33 cellular contexts compared by ENCODE assay signal in the genomic region with DNA sequence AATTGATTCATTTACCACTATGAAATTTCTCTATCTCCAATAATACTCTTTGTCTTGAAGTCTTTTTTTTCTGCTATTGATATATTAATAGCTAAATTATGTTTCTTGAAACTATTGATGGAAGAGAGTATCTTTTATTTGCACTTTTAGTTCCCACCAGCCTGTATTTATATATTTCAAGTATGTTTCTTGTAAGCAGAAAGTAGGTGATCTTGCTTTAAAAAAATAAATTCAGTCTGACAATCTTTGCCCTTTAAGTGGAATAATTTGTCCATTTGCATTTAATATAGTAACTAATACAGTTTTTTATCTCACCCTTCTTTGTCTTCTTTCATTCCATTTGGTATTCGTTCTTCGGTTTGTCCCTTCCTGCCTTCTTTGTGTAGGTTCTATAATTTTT.
DNase-seq lines count a peak whose midpoint lies in the region; ATAC-seq, FAIRE-seq and TF ChIP-seq lines count a peak whose summit lies in the region.
"Had no signal": no experiment of that assay in that cellular context is flagged by ENCODE, and none has a peak within 500 bp of the region (broad histone marks: within the 10 kb centered on the region; RNA-seq: fewer than 3 reads in every experiment).

No MANE protein-coding gene starts in this region.

- no peaks in the 10 kb centered on the region for H3K9me1 ChIP-seq in K562 (ENCODE audit: control insufficient read depth, insufficient read depth, low read length)

- no peak overlapping the region for H3K4me2 ChIP-seq in K562 (ENCODE audit: insufficient read depth, low read length)
- H3K4me2 ChIP-seq: A549; BLaER1; BLaER1 treated with 17β-estradiol and CSF1 and Interleukin-3, amounts not matched to agents 10 nM and 100 nM had no signal

- DNase-seq in K562 (ENCODE audit: extremely low read depth in 1 of 4, low spot score in 3 of 4) = no peak
- DNase-seq in stimulated activated naive CD8-positive, alpha-beta T cell treated with anti-CD3 and anti-CD28 coated beads, Interleukin-15, amount 100 ng/mL, for 72 hours = no peak
- DNase-seq: 8988T; ACHN; AML-193; BE2C; C1 segment of cervical spinal cord; Caco-2; Calu3; CD4-positive, alpha-beta memory T cell; CD4-positive, alpha-beta T cell; CD4-positive, CD25-positive, alpha-beta regulatory T cell; CD8-positive, alpha-beta memory T cell; CD8-positive, alpha-beta T cell; COR-L47; DMS 273 treated with DMSO at 0.1 percent for 48 hours; DMS153; DMS53; DMS79; DMS79 treated with DMSO at 0.1 percent for 48 hours; DND-41; EL had no signal

- no peak overlapping the region for H3K4me3 Mint-ChIP-seq in stimulated activated naive CD8-positive, alpha-beta T cell treated with anti-CD3 and anti-CD28 coated beads, Interleukin-15, amount 100 ng/mL, for 72 hours
- H3K4me3 Mint-ChIP-seq: B cell; CD14-positive monocyte; CD4-positive, alpha-beta memory T cell; CD4-positive, alpha-beta T cell; CD4-positive, CD25-positive, alpha-beta regulatory T cell; CD8-positive, alpha-beta memory T cell; CD8-positive, alpha-beta T cell had no signal

- POLR2A ChIA-PET in HEK293 (lab: Yijun Ruan, JAX) = no interaction called here
- POLR2A ChIA-PET in K562 (lab: Yijun Ruan, JAX) = no interaction called here

- WGBS in K562 (ENCODE audit: insufficient coverage, low coverage, missing lambda C conversion rate) = 88% methylated on average over 2 of the region's 2 CpGs

- H3K4me1 ChIP-seq in HEK293 (ENCODE audit: control insufficient read depth, insufficient read depth, low read length) (peaks cover 9% of the 10 kb centered on the region), K562 (replicated peaks in 1 of 2; ENCODE audit: control insufficient read depth in 2 of 2, insufficient read depth in 2 of 2, low read length in 2 of 2) (no peaks in the 10 kb centered on the region)
- H3K4me1 ChIP-seq: A549, BE2C, BLaER1, Caco-2 had no signal

- no peaks in the 10 kb centered on the region for H3K27me3 Mint-ChIP-seq in stimulated activated naive CD8-positive, alpha-beta T cell treated with anti-CD3 and anti-CD28 coated beads, Interleukin-15, amount 100 ng/mL, for 72 hours
- H3K27me3 Mint-ChIP-seq: B cell; CD4-positive, alpha-beta memory T cell; CD4-positive, alpha-beta T cell; CD4-positive, CD25-positive, alpha-beta regulatory T cell had no signal

- no peak for FAIRE-seq in K562 (lab: Jason Lieb, UNC)
- FAIRE-seq: A204.1, A549, D721Med had no signal

- H3K27me3 ChIP-seq in K562 (ENCODE audit: control insufficient read depth in 2 of 2, insufficient read depth in 2 of 2, low read length in 2 of 2) = no peaks in the 10 kb centered on the region
- H3K27me3 ChIP-seq: BE2C; BLaER1; BLaER1 treated with 17β-estradiol and CSF1 and Interleukin-3, amounts not matched to agents 10 nM and 100 nM had no signal

- H3K36me3 ChIP-seq in HEK293 (ENCODE audit: control insufficient read depth in 2 of 2, insufficient read depth in 1 of 2, low read length in 2 of 2) (no peaks in the 10 kb centered on the region), K562 (ENCODE audit: control insufficient read depth, insufficient read depth, low read length) (no peaks in the 10 kb centered on the region; the same call in 2 of the 3 replicates)
- H3K36me3 ChIP-seq: BE2C; BLaER1; BLaER1 treated with 17β-estradiol and CSF1 and Interleukin-3, amounts not matched to agents 10 nM and 100 nM had no signal

- TF ChIP-seq CTCF in HEK293 (tag by site-specific recombination; IDR thresholded peaks at IDR 0.05) = no peak
- TF ChIP-seq CTCF in K562 (IDR thresholded peaks at IDR 0.05 in 2 of 3, conservative IDR thresholded peaks at IDR 0.05 in 1 of 3; ENCODE audit: insufficient read depth in 2 of 3, low read depth in 1 of 3, low read length in 3 of 3) = no peak

- no peak overlapping the region for H3K27ac Mint-ChIP-seq in stimulated activated naive CD8-positive, alpha-beta T cell treated with anti-CD3 and anti-CD28 coated beads, Interleukin-15, amount 100 ng/mL, for 72 hours
- H3K27ac Mint-ChIP-seq: B cell; CD14-positive monocyte; CD4-positive, alpha-beta memory T cell; CD4-positive, alpha-beta T cell; CD4-positive, CD25-positive, alpha-beta regulatory T cell; CD8-positive, alpha-beta memory T cell; CD8-positive, alpha-beta T cell had no signal

- no TSS peak for BruUV-seq in K562 (replicated peaks; lab: Mats Ljungman, UMichigan)

- no peak overlapping the region for H2AFZ ChIP-seq in K562 (ENCODE audit: low read depth, low read length)

- ATAC-seq in K562 (no peak), HG02938 (IDR thresholded peaks at IDR 0.05; ENCODE audit: unreplicated experiment) (no peak)
- ATAC-seq in stimulated activated naive CD8-positive, alpha-beta T cell treated with anti-CD3 and anti-CD28 coated beads, Interleukin-15, amount 100 ng/mL, for 72 hours = no peak
- ATAC-seq: A549; CD8-positive, alpha-beta T cell had no signal

- H3K27ac ChIP-seq in HEK293 (ENCODE audit: extremely low read depth, low read depth, low read length) (no peak overlapping the region), K562 (ENCODE audit: extremely low read depth, low read depth, low read length) (no peak overlapping the region)
- H3K27ac ChIP-seq: 22Rv1; A549; BLaER1; BLaER1 treated with 17β-estradiol and CSF1 and Interleukin-3, amounts not matched to agents 10 nM and 100 nM; C4-2B had no signal

- in situ Hi-C loops in K562 (cut with MboI) = no loop called here

- H3K9ac ChIP-seq in K562 (ENCODE audit: insufficient read depth in 1 of 2, low read depth in 2 of 2, low read length in 2 of 2) = no peak overlapping the region
- H3K9ac ChIP-seq: BLaER1; BLaER1 treated with 17β-estradiol and CSF1 and Interleukin-3, amounts not matched to agents 10 nM and 100 nM had no signal

- no peak overlapping the region for H3K4me3 ChIP-seq in HEK293 (ENCODE audit: low read depth, low read length)
- H3K4me3 ChIP-seq in K562 = no peak overlapping the region
- H3K4me3 ChIP-seq: A549; BLaER1; BLaER1 treated with 17β-estradiol and CSF1 and Interleukin-3, amounts not matched to agents 10 nM and 100 nM had no signal

- peaks cover 0 to 5% of the 10 kb centered on the region in 2 donors for H3K9me3 Mint-ChIP-seq in stimulated activated naive CD8-positive, alpha-beta T cell treated with anti-CD3 and anti-CD28 coated beads, Interleukin-15, amount 100 ng/mL, for 72 hours
- H3K9me3 Mint-ChIP-seq: CD14-positive monocyte; CD8-positive, alpha-beta T cell had no signal

- intact Hi-C loops in K562 (cut with micrococcal nuclease) = loop anchor here (5.0 to 10.0 kb wide), 3 partner anchors 165 to 833 kb away; no protein-coding TSS in a partner anchor

- H3K9me3 ChIP-seq in HEK293 (ENCODE audit: control insufficient read depth, insufficient read depth, low read depth, low read length) = no peaks in the 10 kb centered on the region
- no peaks in the 10 kb centered on the region for H3K9me3 ChIP-seq in K562 (replicated peaks; ENCODE audit: control insufficient read depth, insufficient read depth, low read depth, low read length)
- H3K9me3 ChIP-seq: BE2C, BLaER1, Caco-2 had no signal

- peaks cover 7% of the 10 kb centered on the region for H3K4me1 Mint-ChIP-seq in stimulated activated naive CD8-positive, alpha-beta T cell treated with anti-CD3 and anti-CD28 coated beads, Interleukin-15, amount 100 ng/mL, for 72 hours
- H3K4me1 Mint-ChIP-seq: B cell; CD14-positive monocyte; CD4-positive, alpha-beta memory T cell; CD4-positive, CD25-positive, alpha-beta regulatory T cell; CD8-positive, alpha-beta memory T cell had no signal

- TF ChIP-seq POLR2A in K562 (conservative IDR thresholded peaks at IDR 0.05) = no peak

- no peak for TF ChIP-seq RAD21 in K562 (CRISPR knock-in tag; conservative IDR thresholded peaks at IDR 0.05 in 1 of 2, IDR thresholded peaks at IDR 0.05 in 1 of 2)

- no peaks in the 10 kb centered on the region for H3K79me2 ChIP-seq in K562 (ENCODE audit: control insufficient read depth, insufficient read depth, low read length)

- CTCF ChIA-PET in HEK293 (lab: Yijun Ruan, JAX) = interaction anchor here (0.6 to 1.1 kb wide), 6 partner anchors 148 to 993 kb away, joined by 3 to 5 read pairs (median 3); no protein-coding TSS in a partner anchor
- CTCF ChIA-PET in K562 (lab: Yijun Ruan, JAX; ENCODE audit: low intra/inter-chr PET ratio) = no interaction called here

- H4K20me1 ChIP-seq in K562 (replicated peaks; ENCODE audit: control insufficient read depth, insufficient read depth, low read length) = no peaks in the 10 kb centered on the region
- H4K20me1 ChIP-seq: BLaER1; BLaER1 treated with 17β-estradiol and CSF1 and Interleukin-3, amounts not matched to agents 10 nM and 100 nM had no signal

- TF ChIP-seq EP300 in K562 (IDR thresholded peaks at IDR 0.05; ENCODE audit: low read length) = no peak

TF ChIP-seq in HEK293, 187 proteins besides CTCF, POLR2A, EP300 and RAD21 (continues in another document):
- TF ChIP-seq ZNF280C (tag by site-specific recombination; IDR thresholded peaks at IDR 0.05) = no peak

TF ChIP-seq in K562, 482 proteins besides CTCF, POLR2A, EP300 and RAD21:
- TF ChIP-seq E2F3 (CRISPR knock-in tag; IDR thresholded peaks at IDR 0.05) = no peak
- TF ChIP-seq ZNF507 (tag; conservative IDR thresholded peaks at IDR 0.05) = peak; percentile 55

Comparison
In these comparisons a context has a peak if more than half of its experiments do, and no peak if none do; other contexts are left out.
1. Of the 44 proteins assayed by ChIP-seq in both K562 and HEK293: peak only in K562: none; only in HEK293: SETDB1; in both: none; in neither: 43.